ENCODE assay signal across 1 cellular context in the genomic region with DNA sequence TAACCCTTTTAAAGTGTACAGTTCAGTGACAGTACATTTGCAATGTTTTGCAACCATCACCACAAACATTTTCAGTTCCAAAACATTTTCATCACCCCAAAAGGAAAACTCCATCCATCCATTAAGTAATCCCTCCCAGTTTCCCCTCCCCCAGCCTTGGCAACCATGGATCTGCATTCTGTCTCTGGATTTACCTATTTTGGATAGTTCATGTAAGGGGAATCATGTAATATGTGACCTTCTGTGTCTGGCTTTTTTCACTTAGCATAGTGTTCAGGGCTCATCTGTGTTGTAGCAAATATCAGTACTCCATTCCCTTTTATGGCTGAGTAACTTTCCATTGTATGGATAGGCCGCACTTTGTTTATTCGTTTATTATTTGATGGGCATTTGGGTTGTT.
TF ChIP-seq lines count a peak whose summit lies in the region.

No MANE protein-coding gene starts in this region.

TF ChIP-seq in H1, 55 proteins besides CTCF, POLR2A, EP300 and RAD21:
- TF ChIP-seq SRF (IDR thresholded peaks at IDR 0.05; ENCODE audit: low read depth, low read length), result no peak
- TF ChIP-seq SP2 (IDR thresholded peaks at IDR 0.05; ENCODE audit: low read length), result no peak
